ENCODE assay signal across 1 cellular context in the genomic region with DNA sequence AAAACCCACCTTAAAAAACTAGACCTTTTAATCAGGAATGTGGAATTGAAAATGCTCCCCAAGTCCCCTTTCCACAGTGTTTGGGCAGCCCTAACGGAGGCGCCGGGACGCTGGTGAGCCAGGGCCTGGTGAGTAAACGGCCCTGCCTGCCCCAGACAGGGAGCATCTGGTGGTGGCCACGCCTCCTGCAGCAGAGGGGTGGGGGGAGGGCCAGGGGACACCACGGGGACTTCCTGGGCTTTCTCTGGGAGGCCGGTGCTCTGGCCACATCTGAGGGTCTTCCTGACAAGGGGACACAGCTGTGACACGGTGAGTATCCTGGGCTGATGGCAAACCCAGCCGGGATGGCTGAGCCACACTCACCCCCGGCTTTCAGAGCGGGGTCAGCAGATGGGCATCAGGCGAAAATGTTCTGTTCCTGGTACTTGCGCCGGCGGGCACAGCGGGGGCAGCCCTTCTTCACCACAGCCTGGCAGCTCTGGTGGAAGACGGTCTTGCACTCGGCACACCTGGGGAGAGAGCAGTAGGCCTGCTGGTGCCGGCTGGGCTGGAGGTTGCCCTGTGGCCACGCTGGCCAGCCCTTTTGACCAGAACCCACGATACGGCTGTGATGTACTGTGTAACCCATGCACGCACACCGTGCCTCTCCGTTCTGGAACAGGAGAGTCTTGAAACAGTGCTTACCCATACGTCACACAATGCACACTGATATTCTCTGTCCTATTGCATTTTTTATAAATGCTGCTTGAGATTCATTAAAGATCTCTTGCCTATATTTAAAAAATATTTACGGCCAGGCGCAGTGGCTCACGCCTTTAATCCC.
TF ChIP-seq lines count a peak whose summit lies in the region.

No MANE protein-coding gene starts in this region.

TF ChIP-seq in SK-N-SH, 30 proteins besides CTCF, POLR2A, EP300 and RAD21:
- no peak for TF ChIP-seq GABPA (IDR thresholded peaks at IDR 0.05; ENCODE audit: low read depth)
- peak; percentile 95 for TF ChIP-seq GATA2 (CRISPR knock-in tag; IDR thresholded peaks at IDR 0.05)
- TF ChIP-seq MXI1 (IDR thresholded peaks at IDR 0.05; ENCODE audit: low read depth, low read length): peak; percentile 51; the same call in 1 of the 2 replicates
- TF ChIP-seq CHD2 (IDR thresholded peaks at IDR 0.05; ENCODE audit: low read length, partially characterized antibody): peak; percentile 69
- no peak for TF ChIP-seq POLR2AphosphoS5 (IDR thresholded peaks at IDR 0.05; ENCODE audit: low read depth, low read length)
- TF ChIP-seq FOXJ3 (CRISPR knock-in tag; IDR thresholded peaks at IDR 0.05): peak; percentile 78
- TF ChIP-seq EZH2phosphoT487 (IDR thresholded peaks at IDR 0.05; ENCODE audit: borderline replicate concordance, low read depth): no peak
- peak; percentile 3; the same call in 1 of the 2 replicates for TF ChIP-seq TCF12 (IDR thresholded peaks at IDR 0.05)
